11 cellular contexts compared by ENCODE assay signal in the genomic region with DNA sequence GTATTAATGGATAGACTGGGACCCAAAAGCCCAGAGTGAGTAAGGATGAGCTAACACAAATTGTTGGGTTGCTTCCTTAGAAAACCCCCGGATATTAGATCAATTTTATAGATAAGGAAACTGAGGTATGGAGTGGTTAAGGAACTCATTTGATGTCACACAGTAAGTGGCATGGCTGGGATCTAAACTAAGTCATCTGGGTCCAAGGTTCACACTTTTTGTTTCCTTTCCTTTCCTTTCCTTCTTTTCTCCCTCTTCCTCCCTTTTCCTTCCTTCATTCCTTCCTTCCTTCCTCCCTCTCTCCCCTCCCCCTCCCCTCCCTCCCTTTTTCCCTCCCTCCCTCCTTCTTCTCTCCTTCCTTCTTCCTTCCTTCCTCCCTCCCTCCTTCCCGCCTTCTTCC.
"Had no signal": no experiment of that assay in that cellular context is flagged by ENCODE, and none has a peak within 500 bp of the region (broad histone marks: within the 10 kb centered on the region; RNA-seq: fewer than 3 reads in every experiment).

No MANE protein-coding gene starts in this region.

- H3K36me3 ChIP-seq: HAP-1 had no signal

- H3K27ac ChIP-seq: GM23248 had no signal

- H3K4me3 ChIP-seq: GM23248, GM23338, HAP-1 had no signal

- FAIRE-seq: H1, H54 had no signal

- H3K4me1 ChIP-seq: HAP-1 had no signal

- H3K9me3 ChIP-seq: HAP-1 had no signal

- ATAC-seq: GM23338, HCT116 had no signal

- DNase-seq: GM23248, GOT3, H7, H9, HCEC 1CT, HFFc6 had no signal

- H3K9ac ChIP-seq: GM23248 had no signal

- H2AFZ ChIP-seq: GM23248, GM23338 had no signal

- H3K4me2 ChIP-seq: GM23338 had no signal
